ENCODE assay signal across 8 cellular contexts in the genomic region with DNA sequence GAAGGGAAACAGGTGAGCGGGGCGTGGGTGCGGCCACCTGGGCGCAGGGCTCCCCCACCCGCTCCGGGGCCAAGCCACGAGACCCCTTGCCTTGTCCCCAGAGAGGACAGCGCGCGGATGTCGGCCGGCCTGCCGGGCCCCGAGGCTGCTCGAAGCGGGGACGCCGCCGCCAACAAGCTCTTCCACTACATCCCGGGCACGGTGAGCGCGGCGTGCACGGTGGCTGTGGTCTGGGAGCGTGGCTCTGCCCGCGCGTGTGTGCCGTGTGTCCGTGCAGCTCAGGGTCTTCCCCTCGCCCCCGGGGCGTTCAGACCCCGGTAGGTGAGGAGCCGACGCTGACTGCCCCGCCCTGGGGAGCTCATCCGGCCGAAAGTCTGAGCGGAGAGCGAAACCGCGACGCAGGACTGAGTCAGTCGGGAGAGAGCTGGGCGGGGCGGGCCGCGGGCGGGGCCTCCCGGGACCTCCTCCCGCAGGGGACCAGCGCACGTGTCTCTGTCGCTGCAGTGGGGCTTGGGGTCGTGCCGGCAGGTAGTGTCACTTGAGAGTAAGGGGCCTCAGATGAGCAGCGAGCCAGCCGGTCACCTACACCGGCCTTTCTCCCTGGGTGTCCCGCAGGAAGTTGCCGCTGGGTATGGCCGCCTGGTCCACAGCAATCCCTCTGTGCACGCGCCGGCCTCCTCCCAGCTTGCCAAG. TPM values are rescaled to one million over a fixed set of nuclear protein-coding genes. Genes with fewer than 3 reads are reported as not detected.
DNase-seq lines count a peak whose midpoint lies in the region; ATAC-seq and TF ChIP-seq lines count a peak whose summit lies in the region.

No MANE protein-coding gene starts in this region.

- intact Hi-C loops in left lung (cut with DNase I), result no loop called here

- H3K36me3 ChIP-seq in left lung, result peaks cover 0 to 26% of the 10 kb centered on the region in 2 donors

- no peaks in the 10 kb centered on the region for H3K9me3 ChIP-seq in left lung

- H3K27me3 ChIP-seq in left lung, result peaks cover 17 to 62% of the 10 kb centered on the region in 2 donors

- DNase-seq in AG10803 (ENCODE audit: low read depth), result peak; percentile 47
- DNase-seq in HUDEP-2 (lab: John Stamatoyannopoulos, UW; ENCODE audit: unreplicated experiment in 76 of 76), result peak in 50 of 76 experiments; percentile 3 to 69 (median 34)
- DNase-seq in activated CD4-positive, CD25-positive, alpha-beta regulatory T cell (lab: John Stamatoyannopoulos, UW), result peak; percentile 61 to 79 (median 70)
- DNase-seq in central memory CD4-positive, alpha-beta T cell, result peak; percentile 58
- DNase-seq in left lung, result peak; percentile 86 to 96
- peak; percentile 83 to 90 for DNase-seq in stimulated activated CD4-positive, alpha-beta T cell treated with anti-CD3 and anti-CD28 coated beads, Interleukin-4, amount 100 ng/mL, for 4 hours
- DNase-seq in cerebellar cortex (ENCODE audit: low spot score), result no peak

- H3K27ac ChIP-seq in left lung, result peak overlapping the region; percentile 83 to 87

- peaks cover 6 to 20% of the 10 kb centered on the region in 2 donors for H3K4me1 ChIP-seq in left lung

- ATAC-seq in GM19324 (IDR thresholded peaks at IDR 0.05; ENCODE audit: low FRiP score, unreplicated experiment), result peak; percentile 44
- peak; percentile 92 for ATAC-seq in left lung

- H3K4me3 ChIP-seq in AG10803 (ENCODE audit: low read length) (peak overlapping the region; percentile 78), left lung (peak overlapping the region; percentile 60 to 71)

- no peak for TF ChIP-seq CTCF in AG10803 (conservative IDR thresholded peaks at IDR 0.05; ENCODE audit: low read length)
- no peak for TF ChIP-seq CTCF in left lung (IDR thresholded peaks at IDR 0.05)

RNA-seq across cellular contexts. Expression of a gene that starts 0.5 kb away (rescaled TPM):
- total RNA-seq in left lung, result 1 to 10 TPM; 3.8 to 5.1 TPM

RNA-seq across cellular contexts. Expression of a gene that starts 6.4 kb away (rescaled TPM):
- total RNA-seq in left lung, result 10 to 100 TPM; 11.8 to 17.9 TPM

RNA-seq across cellular contexts. Expression of a gene that starts 7.7 kb away (rescaled TPM):
- 10 to 100 TPM; 44.9 to 76.8 TPM for total RNA-seq in left lung

RNA-seq across cellular contexts. Expression of a gene that starts 15.1 kb away (rescaled TPM):
- not detected for total RNA-seq in left lung

RNA-seq across cellular contexts. Expression of a gene that starts 33.1 kb away (rescaled TPM):
- 10 to 100 TPM; 25.6 to 37.5 TPM for total RNA-seq in left lung
